ENCODE assay signal across 1 cellular context in genomic region chr9:110189001-110189400, GRCh38.
TF ChIP-seq lines count a peak whose summit lies in the region.

No MANE protein-coding gene starts in this region.

TF ChIP-seq in HepG2, 621 proteins besides CTCF, POLR2A, EP300 and RAD21 (continued from another document):
- peak; percentile 74 for TF ChIP-seq SAP130 (CRISPR knock-in tag; IDR thresholded peaks at IDR 0.05; ENCODE audit: low read depth)
- TF ChIP-seq AHDC1 (CRISPR knock-in tag; IDR thresholded peaks at IDR 0.05; ENCODE audit: borderline replicate concordance) = 0 out of 2 replicates have a peak, but pooled peaks have one; percentile 53
- peak; percentile 78; the same call in 1 of the 2 replicates for TF ChIP-seq FOXK1 (CRISPR knock-in tag; IDR thresholded peaks at IDR 0.05; ENCODE audit: borderline replicate concordance, low read depth)
- TF ChIP-seq SNAPC5 (CRISPR knock-in tag; IDR thresholded peaks at IDR 0.05; ENCODE audit: borderline replicate concordance) = no peak
- TF ChIP-seq THAP8 (CRISPR knock-in tag; IDR thresholded peaks at IDR 0.05; ENCODE audit: borderline replicate concordance) = no peak
- TF ChIP-seq RBM39 (IDR thresholded peaks at IDR 0.05; ENCODE audit: low read depth, low read length, poor library complexity, severe bottlenecking) = no peak
- peak; percentile 98 for TF ChIP-seq ELF3 (CRISPR knock-in tag; IDR thresholded peaks at IDR 0.05)
- 0 out of 2 replicates have a peak, but pooled peaks have one; percentile 19 for TF ChIP-seq GABPB1 (CRISPR knock-in tag; IDR thresholded peaks at IDR 0.05)
- TF ChIP-seq MIXL1 (CRISPR knock-in tag; IDR thresholded peaks at IDR 0.05) = peak; percentile 58; the same call in 1 of the 2 replicates
- no peak for TF ChIP-seq MAF1 (CRISPR knock-in tag; IDR thresholded peaks at IDR 0.05; ENCODE audit: borderline replicate concordance)
- TF ChIP-seq FOXP4 (CRISPR knock-in tag; IDR thresholded peaks at IDR 0.05) = peak; percentile 69
- TF ChIP-seq HDAC1 (CRISPR knock-in tag; IDR thresholded peaks at IDR 0.05) = peak; percentile 32; the same call in 1 of the 2 replicates
- no peak for TF ChIP-seq ATF7 (IDR thresholded peaks at IDR 0.05)
- no peak for TF ChIP-seq ATF7 (CRISPR knock-in tag; IDR thresholded peaks at IDR 0.05)
- peak; percentile 79 for TF ChIP-seq FOXA3 (CRISPR knock-in tag; IDR thresholded peaks at IDR 0.05)
- no peak for TF ChIP-seq ATAD3A (CRISPR knock-in tag; IDR thresholded peaks at IDR 0.05)
- TF ChIP-seq ZFYVE20 (CRISPR knock-in tag; IDR thresholded peaks at IDR 0.05; ENCODE audit: borderline replicate concordance, low read depth) = no peak
- 0 out of 2 replicates have a peak, but pooled peaks have one; percentile 24 for TF ChIP-seq ZNF691 (CRISPR knock-in tag; IDR thresholded peaks at IDR 0.05; ENCODE audit: borderline replicate concordance, low read depth)
- TF ChIP-seq ZNF878 (CRISPR knock-in tag; IDR thresholded peaks at IDR 0.05) = no peak
- peak; percentile 41; the same call in 1 of the 2 replicates for TF ChIP-seq ELF1 (CRISPR knock-in tag; IDR thresholded peaks at IDR 0.05)
- TF ChIP-seq ETV5 (CRISPR knock-in tag; IDR thresholded peaks at IDR 0.05; ENCODE audit: borderline replicate concordance) = peak; percentile 29; the same call in 1 of the 2 replicates
- TF ChIP-seq FOXA1 (IDR thresholded peaks at IDR 0.05) = no peak
- TF ChIP-seq FOXA1 (CRISPR knock-in tag; IDR thresholded peaks at IDR 0.05) = peak; percentile 65
- no peak for TF ChIP-seq YEATS4 (CRISPR knock-in tag; IDR thresholded peaks at IDR 0.05; ENCODE audit: borderline replicate concordance)
- TF ChIP-seq RFXAP (CRISPR knock-in tag; IDR thresholded peaks at IDR 0.05; ENCODE audit: borderline replicate concordance) = no peak
- peak; percentile 23; the same call in 1 of the 2 replicates for TF ChIP-seq MYC (CRISPR knock-in tag; IDR thresholded peaks at IDR 0.05; ENCODE audit: borderline replicate concordance)
- no peak for TF ChIP-seq ZBTB1 (CRISPR knock-in tag; IDR thresholded peaks at IDR 0.05; ENCODE audit: borderline replicate concordance)
- peak; percentile 94 for TF ChIP-seq TFAP4 (IDR thresholded peaks at IDR 0.05; ENCODE audit: borderline replicate concordance, low read depth)
- TF ChIP-seq PAXIP1 (CRISPR knock-in tag; conservative IDR thresholded peaks at IDR 0.05) = peak; percentile 37
